Comparison of ENCODE assay signal across 8 cellular contexts in the genomic region with DNA sequence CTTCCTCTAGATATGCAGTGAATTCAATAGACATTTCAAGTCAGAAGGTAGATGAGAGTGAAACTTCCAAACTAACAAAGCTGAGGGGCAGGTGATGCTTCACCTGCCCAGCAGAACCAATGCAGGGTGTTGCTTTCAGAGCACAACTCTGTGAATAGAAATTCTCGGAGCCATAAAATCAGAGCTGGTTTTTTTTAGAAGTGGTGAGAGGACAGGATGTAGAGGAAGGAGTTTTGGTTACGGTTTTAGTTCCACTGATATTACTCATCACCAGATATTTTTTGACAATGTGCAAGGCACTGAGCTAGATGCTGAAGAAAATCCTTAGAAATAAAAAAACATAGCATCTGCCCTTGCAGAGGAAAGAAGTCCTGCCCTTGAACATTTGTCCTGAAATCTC.
A peak's percentile ranks its signal among the peaks of the same experiment; 100 is the strongest.
DNase-seq lines count a peak whose midpoint lies in the region; ATAC-seq and TF ChIP-seq lines count a peak whose summit lies in the region.

No MANE protein-coding gene starts in this region.

- CTCF ChIA-PET in A673 (lab: Charles Lee): no interaction called here

- H3K27ac ChIP-seq in SJSA1 (peak overlapping the region; percentile 58), A673 (ENCODE audit: low read depth, low read length, poor library complexity, severe bottlenecking) (no peak overlapping the region)

- peak; percentile 68 for ATAC-seq in GM18520 (IDR thresholded peaks at IDR 0.05; ENCODE audit: unreplicated experiment)
- ATAC-seq in HG02642 (IDR thresholded peaks at IDR 0.05; ENCODE audit: poor library complexity, unreplicated experiment): peak; percentile 80

- H3K27me3 ChIP-seq in SJSA1 (replicated peaks): no peaks in the 10 kb centered on the region
- H3K27me3 ChIP-seq in A673 (replicated peaks; ENCODE audit: insufficient read depth, low read depth, low read length, poor library complexity): peaks cover 22% of the 10 kb centered on the region

- POLR2A ChIA-PET in A673 (lab: Charles Lee; ENCODE audit: low non-redundant PET): no interaction called here

- no TSS peak for BruUV-seq in A673 (replicated peaks; lab: Mats Ljungman, UMichigan)

- H3K36me3 ChIP-seq in SJSA1 (no peaks in the 10 kb centered on the region), A673 (ENCODE audit: insufficient read depth, low read length, poor library complexity, severe bottlenecking) (no peaks in the 10 kb centered on the region)

- H3K9me3 ChIP-seq in SJSA1 (replicated peaks) (no peaks in the 10 kb centered on the region), A673 (ENCODE audit: low read depth, low read length, poor library complexity, severe bottlenecking) (no peaks in the 10 kb centered on the region)

- intact Hi-C loops in A673 (cut with micrococcal nuclease; ENCODE audit: unreplicated experiment): no loop called here

- DNase-seq in SJSA1 (ENCODE audit: low read depth in 1 of 2, low spot score in 2 of 2): peak in 1 of 2 experiments; percentile 62
- DNase-seq in renal cortical epithelial cell (ENCODE audit: low read depth): peak; percentile 65
- DNase-seq in cerebellar cortex (ENCODE audit: low spot score): no peak
- DNase-seq in activated T-cell treated with anti-CD3 and anti-CD28 coated beads, Interleukin-2, amount 50 U/mL, for 1 hour: no peak
- no peak for DNase-seq in A673 (ENCODE audit: low spot score)
- no peak for DNase-seq in NCI-H345 (lab: John Stamatoyannopoulos, UW)

- H3K4me3 ChIP-seq in SJSA1 (no peak overlapping the region), A673 (ENCODE audit: low read depth, low read length, poor library complexity, severe bottlenecking) (no peak overlapping the region)

- no peak for TF ChIP-seq CTCF in A673 (conservative IDR thresholded peaks at IDR 0.05; ENCODE audit: low read depth, low read length)

- H3K4me1 ChIP-seq in SJSA1 (replicated peaks) (peaks cover 30% of the 10 kb centered on the region), A673 (ENCODE audit: insufficient read depth, low read length, poor library complexity, severe bottlenecking) (no peaks in the 10 kb centered on the region)
